ENCODE assay signal across 10 cellular contexts in genomic region chr15:41559239-41559488, GRCh38. TPM values are rescaled to one million over a fixed set of nuclear protein-coding genes. Genes with fewer than 3 reads are reported as not detected.
DNase-seq lines count a peak whose midpoint lies in the region; ATAC-seq and TF ChIP-seq lines count a peak whose summit lies in the region.
"Had no signal": no experiment of that assay in that cellular context is flagged by ENCODE, and none has a peak within 500 bp of the region (broad histone marks: within the 10 kb centered on the region; RNA-seq: fewer than 3 reads in every experiment).

No MANE protein-coding gene starts in this region.

- H3K4me2 ChIP-seq in mesendoderm (ENCODE audit: low read length): no peak overlapping the region

- no peak overlapping the region for H4K8ac ChIP-seq in mesendoderm (ENCODE audit: low read depth, low read length)

- no peak overlapping the region for H2AK5ac ChIP-seq in mesendoderm (ENCODE audit: low read length)

- H3K4ac ChIP-seq in mesendoderm (ENCODE audit: low read depth, low read length): peak overlapping the region; percentile 98

- H2BK120ac ChIP-seq in mesendoderm (ENCODE audit: low read depth, low read length): peak overlapping the region; percentile 62

- no peaks in the 10 kb centered on the region for H3K9me3 Mint-ChIP-seq in activated CD4-positive, alpha-beta T cell treated with anti-CD3 and anti-CD28 coated beads, Interleukin-2, amount 10 ng/mL, durations not matched to agents 24 days and 14 days
- no peaks in the 10 kb centered on the region for H3K9me3 Mint-ChIP-seq in activated CD4-positive, alpha-beta T cell treated with anti-CD3 and anti-CD28 coated beads, Interleukin-2, amount 10 ng/mL, durations not matched to agents 7 days and 5 days
- H3K9me3 Mint-ChIP-seq in activated T-helper 2 cell treated with anti-CD3 and anti-CD28 coated beads, Interferon-gamma antibody, Interleukin-2, Interleukin-4, amounts not matched to agents 10 μg/mL and 5 μg/mL and 100 μg/mL, durations not matched to agents 14 hours and 24 hours and 36 hours: no peaks in the 10 kb centered on the region
- H3K9me3 Mint-ChIP-seq: activated naive CD4-positive, alpha-beta T cell treated with anti-CD3 and anti-CD28 coated beads, Interleukin-2, amount 50 U/mL, for 24 hours; naive thymus-derived CD4-positive, alpha-beta T cell had no signal

- peak overlapping the region; percentile 82 for H3K9ac ChIP-seq in mesendoderm (ENCODE audit: low read length)

- H3K18ac ChIP-seq in mesendoderm (ENCODE audit: low read length): peak overlapping the region; percentile 99

- peak overlapping the region; percentile 61 for H3K4me3 ChIP-seq in mesendoderm (ENCODE audit: low read length)
- peak overlapping the region; percentile 61 to 76 (median 68) for H3K4me3 ChIP-seq in upper lobe of left lung

- TF ChIP-seq POLR2A in upper lobe of left lung (IDR thresholded peaks at IDR 0.05): no peak

- peaks cover 22% of the 10 kb centered on the region for H3K79me1 ChIP-seq in mesendoderm (ENCODE audit: low read length)

- peak overlapping the region; percentile 77 for H3K4me3 Mint-ChIP-seq in activated CD4-positive, alpha-beta T cell treated with anti-CD3 and anti-CD28 coated beads, Interleukin-2, amount 10 ng/mL, durations not matched to agents 24 days and 14 days
- H3K4me3 Mint-ChIP-seq in activated CD4-positive, alpha-beta T cell treated with anti-CD3 and anti-CD28 coated beads, Interleukin-2, amount 10 ng/mL, durations not matched to agents 7 days and 5 days: no peak overlapping the region
- no peak overlapping the region for H3K4me3 Mint-ChIP-seq in activated T-helper 2 cell treated with anti-CD3 and anti-CD28 coated beads, Interferon-gamma antibody, Interleukin-2, Interleukin-4, amounts not matched to agents 10 μg/mL and 5 μg/mL and 100 μg/mL, durations not matched to agents 14 hours and 24 hours and 36 hours (ENCODE audit: low read depth)

- intact Hi-C loops in activated CD4-positive, alpha-beta T cell treated with anti-CD3 and anti-CD28 coated beads, Interleukin-2, amount 10 ng/mL, durations not matched to agents 24 days and 14 days (cut with micrococcal nuclease): loop anchor here (2.0 kb wide), 1 partner anchor 26 kb away; no protein-coding TSS in a partner anchor
- intact Hi-C loops in activated T-helper 2 cell treated with anti-CD3 and anti-CD28 coated beads, Interferon-gamma antibody, Interleukin-2, Interleukin-4, amounts not matched to agents 10 μg/mL and 5 μg/mL and 100 μg/mL, durations not matched to agents 14 hours and 24 hours and 36 hours (cut with micrococcal nuclease): loop anchor here (5.0 kb wide), 2 partner anchors 213 to 253 kb away; partner anchors contain the start of gene MAPKBP1

- TF ChIP-seq EP300 in upper lobe of left lung (IDR thresholded peaks at IDR 0.05): no peak

- no peak overlapping the region for H3K23ac ChIP-seq in mesendoderm (ENCODE audit: low read length)

- WGBS in mesendoderm (ENCODE audit: extremely low coverage, insufficient coverage, low lambda C conversion rate): no CpG with 5 or more reads among the region's 35 CpGs
- no CpG with 5 or more reads among the region's 35 CpGs for WGBS in upper lobe of left lung, 2 donors

- H3K4me1 ChIP-seq in mesendoderm (ENCODE audit: control insufficient read depth, low read depth, low read length): peaks cover 28% of the 10 kb centered on the region
- H3K4me1 ChIP-seq in upper lobe of left lung: peaks cover 22 to 62% (median 39%) of the 10 kb centered on the region in 4 donors

- H3K9me3 ChIP-seq in upper lobe of left lung: no peaks in the 10 kb centered on the region

- peaks cover 50% of the 10 kb centered on the region for H3K27me3 Mint-ChIP-seq in activated CD4-positive, alpha-beta T cell treated with anti-CD3 and anti-CD28 coated beads, Interleukin-2, amount 10 ng/mL, durations not matched to agents 24 days and 14 days
- peaks cover 35% of the 10 kb centered on the region for H3K27me3 Mint-ChIP-seq in activated CD4-positive, alpha-beta T cell treated with anti-CD3 and anti-CD28 coated beads, Interleukin-2, amount 10 ng/mL, durations not matched to agents 7 days and 5 days
- H3K27me3 Mint-ChIP-seq in activated T-helper 2 cell treated with anti-CD3 and anti-CD28 coated beads, Interferon-gamma antibody, Interleukin-2, Interleukin-4, amounts not matched to agents 10 μg/mL and 5 μg/mL and 100 μg/mL, durations not matched to agents 14 hours and 24 hours and 36 hours (ENCODE audit: low read depth): peaks cover 39% of the 10 kb centered on the region

- peaks cover 3% of the 10 kb centered on the region for H3K36me3 ChIP-seq in mesendoderm (ENCODE audit: control insufficient read depth, insufficient read depth, low read length)
- no peaks in the 10 kb centered on the region for H3K36me3 ChIP-seq in upper lobe of left lung

- CTCF ChIA-PET in activated CD4-positive, alpha-beta T cell treated with anti-CD3 and anti-CD28 coated beads, Interleukin-2, amount 10 ng/mL, durations not matched to agents 7 days and 5 days (lab: Charles Lee): interaction anchor here (1.0 kb wide), 1 partner anchor 93 kb away, joined by 3 read pairs; no protein-coding TSS in a partner anchor

- peaks cover 22% of the 10 kb centered on the region for H3K4me1 Mint-ChIP-seq in activated CD4-positive, alpha-beta T cell treated with anti-CD3 and anti-CD28 coated beads, Interleukin-2, amount 10 ng/mL, durations not matched to agents 24 days and 14 days
- peaks cover 36% of the 10 kb centered on the region for H3K4me1 Mint-ChIP-seq in activated CD4-positive, alpha-beta T cell treated with anti-CD3 and anti-CD28 coated beads, Interleukin-2, amount 10 ng/mL, durations not matched to agents 7 days and 5 days
- H3K4me1 Mint-ChIP-seq in activated T-helper 2 cell treated with anti-CD3 and anti-CD28 coated beads, Interferon-gamma antibody, Interleukin-2, Interleukin-4, amounts not matched to agents 10 μg/mL and 5 μg/mL and 100 μg/mL, durations not matched to agents 14 hours and 24 hours and 36 hours (ENCODE audit: low read depth): peaks cover 20% of the 10 kb centered on the region

- no peak overlapping the region for H4K5ac ChIP-seq in mesendoderm (ENCODE audit: low read length)

- H3K27ac Mint-ChIP-seq in activated CD4-positive, alpha-beta T cell treated with anti-CD3 and anti-CD28 coated beads, Interleukin-2, amount 10 ng/mL, durations not matched to agents 24 days and 14 days: no peak overlapping the region
- H3K27ac Mint-ChIP-seq in activated CD4-positive, alpha-beta T cell treated with anti-CD3 and anti-CD28 coated beads, Interleukin-2, amount 10 ng/mL, durations not matched to agents 7 days and 5 days: no peak overlapping the region
- H3K27ac Mint-ChIP-seq in activated T-helper 2 cell treated with anti-CD3 and anti-CD28 coated beads, Interferon-gamma antibody, Interleukin-2, Interleukin-4, amounts not matched to agents 10 μg/mL and 5 μg/mL and 100 μg/mL, durations not matched to agents 14 hours and 24 hours and 36 hours: no peak overlapping the region
- H3K27ac Mint-ChIP-seq: activated naive CD4-positive, alpha-beta T cell treated with anti-CD3 and anti-CD28 coated beads, Interleukin-2, amount 50 U/mL, for 24 hours had no signal

- no peak for TF ChIP-seq CTCF in upper lobe of left lung (IDR thresholded peaks at IDR 0.05)

- no peaks in the 10 kb centered on the region for H3K27me3 ChIP-seq in mesendoderm (ENCODE audit: insufficient read depth, low read length, poor library complexity)
- peaks cover 0 to 2% (median 0%) of the 10 kb centered on the region in 4 donors for H3K27me3 ChIP-seq in upper lobe of left lung

- H3K79me2 ChIP-seq in mesendoderm (ENCODE audit: control insufficient read depth, insufficient read depth, low read length): peaks cover 19% of the 10 kb centered on the region

- H3K56ac ChIP-seq in mesendoderm (ENCODE audit: low read length): peak overlapping the region; percentile 93

- no peak for ATAC-seq in upper lobe of left lung (ENCODE audit: low FRiP score in 2 of 2)

- no peaks in the 10 kb centered on the region for H3K36me3 Mint-ChIP-seq in activated CD4-positive, alpha-beta T cell treated with anti-CD3 and anti-CD28 coated beads, Interleukin-2, amount 10 ng/mL, durations not matched to agents 24 days and 14 days (ENCODE audit: low read depth)
- no peaks in the 10 kb centered on the region for H3K36me3 Mint-ChIP-seq in activated CD4-positive, alpha-beta T cell treated with anti-CD3 and anti-CD28 coated beads, Interleukin-2, amount 10 ng/mL, durations not matched to agents 7 days and 5 days (ENCODE audit: low read depth)
- H3K36me3 Mint-ChIP-seq in activated T-helper 2 cell treated with anti-CD3 and anti-CD28 coated beads, Interferon-gamma antibody, Interleukin-2, Interleukin-4, amounts not matched to agents 10 μg/mL and 5 μg/mL and 100 μg/mL, durations not matched to agents 14 hours and 24 hours and 36 hours (ENCODE audit: low read depth): no peaks in the 10 kb centered on the region
- H3K36me3 Mint-ChIP-seq: activated naive CD4-positive, alpha-beta T cell treated with anti-CD3 and anti-CD28 coated beads, Interleukin-2, amount 50 U/mL, for 24 hours had no signal

- H3K27ac ChIP-seq in cingulate gyrus (ENCODE audit: low read depth, low read length) (peak overlapping the region; percentile 90), mesendoderm (ENCODE audit: low read depth, low read length) (peak overlapping the region; percentile 65), upper lobe of left lung (peak overlapping the region in 3 of 4 donors; percentile 17 to 84 (median 31))

- POLR2A ChIA-PET in activated CD4-positive, alpha-beta T cell treated with anti-CD3 and anti-CD28 coated beads, Interleukin-2, amount 10 ng/mL, durations not matched to agents 7 days and 5 days (lab: Charles Lee): no interaction called here

- DNase-seq in activated CD4-positive, alpha-beta T cell treated with anti-CD3 and anti-CD28 coated beads, Interleukin-2, amount 10 ng/mL, durations not matched to agents 24 days and 14 days: no peak
- DNase-seq in activated CD4-positive, alpha-beta T cell treated with anti-CD3 and anti-CD28 coated beads, Interleukin-2, amount 10 ng/mL, durations not matched to agents 7 days and 5 days: no peak
- DNase-seq in mesendoderm: no peak
- DNase-seq in upper lobe of left lung: no peak
- no peak for DNase-seq in NCI-H1930 (lab: John Stamatoyannopoulos, UW)
- DNase-seq in NOMO-1 treated with DMSO at 0.1 percent for 48 hours (lab: John Stamatoyannopoulos, UW; ENCODE audit: unreplicated experiment): no peak
- no peak for DNase-seq in activated T-helper 2 cell treated with anti-CD3 and anti-CD28 coated beads, Interferon-gamma antibody, Interleukin-2, Interleukin-4, amounts not matched to agents 10 μg/mL and 5 μg/mL and 100 μg/mL, durations not matched to agents 14 hours and 24 hours and 36 hours (ENCODE audit: low spot score)

- H2BK15ac ChIP-seq in mesendoderm (replicated peaks; ENCODE audit: low read depth): no peak overlapping the region

- no peak overlapping the region for H2BK5ac ChIP-seq in mesendoderm (ENCODE audit: low read length)

RNA-seq across cellular contexts. Expression of gene TYRO3, which starts 0.2 kb away (rescaled TPM):
- 4.2 and 6.2 TPM in 2 replicates for total RNA-seq in activated CD4-positive, alpha-beta T cell treated with anti-CD3 and anti-CD28 coated beads, Interleukin-2, amount 10 ng/mL, durations not matched to agents 24 days and 14 days
- total RNA-seq in activated CD4-positive, alpha-beta T cell treated with anti-CD3 and anti-CD28 coated beads, Interleukin-2, amount 10 ng/mL, durations not matched to agents 7 days and 5 days: 1 to 10 TPM; 1.1 to 1.9 TPM
- polyA plus RNA-seq in mesendoderm (2013, experiment 1 of 2): 38.3 TPM
- polyA plus RNA-seq in mesendoderm (2013, experiment 2 of 2): 37.8 TPM
- 10 to 100 TPM in 2 of 6 donors, 1 to 10 TPM in 4; 2.1 to 17.1 (median 9.0) TPM for total RNA-seq in upper lobe of left lung
- 4.0 and 6.8 TPM in 2 replicates for total RNA-seq in activated T-helper 2 cell treated with anti-CD3 and anti-CD28 coated beads, Interferon-gamma antibody, Interleukin-2, Interleukin-4, amounts not matched to agents 10 μg/mL and 5 μg/mL and 100 μg/mL, durations not matched to agents 14 hours and 24 hours and 36 hours
- polyA plus RNA-seq: naive thymus-derived CD4-positive, alpha-beta T cell had no signal

RNA-seq across cellular contexts. Expression of gene RPAP1, which starts 15.1 kb away (rescaled TPM):
- 56.5 and 61.3 TPM in 2 replicates for total RNA-seq in activated CD4-positive, alpha-beta T cell treated with anti-CD3 and anti-CD28 coated beads, Interleukin-2, amount 10 ng/mL, durations not matched to agents 24 days and 14 days
- 10 to 100 TPM; 33.8 to 36.3 TPM for total RNA-seq in activated CD4-positive, alpha-beta T cell treated with anti-CD3 and anti-CD28 coated beads, Interleukin-2, amount 10 ng/mL, durations not matched to agents 7 days and 5 days
- polyA plus RNA-seq in mesendoderm (2013, experiment 1 of 2): 37.7 TPM
- polyA plus RNA-seq in mesendoderm (2013, experiment 2 of 2): 34.9 TPM
- 10 to 100 TPM; 22.0 to 92.2 (median 33.2) TPM for total RNA-seq in upper lobe of left lung
- 60.1 and 66.6 TPM in 2 replicates for total RNA-seq in activated T-helper 2 cell treated with anti-CD3 and anti-CD28 coated beads, Interferon-gamma antibody, Interleukin-2, Interleukin-4, amounts not matched to agents 10 μg/mL and 5 μg/mL and 100 μg/mL, durations not matched to agents 14 hours and 24 hours and 36 hours

RNA-seq across cellular contexts. Expression of gene LTK, which starts 45.5 kb away (rescaled TPM):
- not detected in 2 replicates for total RNA-seq in activated CD4-positive, alpha-beta T cell treated with anti-CD3 and anti-CD28 coated beads, Interleukin-2, amount 10 ng/mL, durations not matched to agents 24 days and 14 days
- total RNA-seq in activated CD4-positive, alpha-beta T cell treated with anti-CD3 and anti-CD28 coated beads, Interleukin-2, amount 10 ng/mL, durations not matched to agents 7 days and 5 days: 1 to 10 TPM in 1 of 2 experiments, under 1 TPM in 1; 0.87 to 1.1 TPM
- 0.15 TPM for polyA plus RNA-seq in mesendoderm (2013, experiment 1 of 2)
- 0.14 TPM for polyA plus RNA-seq in mesendoderm (2013, experiment 2 of 2)
- 10 to 100 TPM in 2 of 6 donors, 1 to 10 TPM in 4; 2.2 to 23.0 (median 5.7) TPM for total RNA-seq in upper lobe of left lung
- total RNA-seq in activated T-helper 2 cell treated with anti-CD3 and anti-CD28 coated beads, Interferon-gamma antibody, Interleukin-2, Interleukin-4, amounts not matched to agents 10 μg/mL and 5 μg/mL and 100 μg/mL, durations not matched to agents 14 hours and 24 hours and 36 hours: 0.18 and 0.25 TPM in 2 replicates
- polyA plus RNA-seq: naive thymus-derived CD4-positive, alpha-beta T cell had no signal

Comparison
In these comparisons a context has a peak if more than half of its experiments do, and no peak if none do; other contexts are left out.
1. H3K27ac ChIP-seq: peak in every context shown above with its lines; median percentile 90 in cingulate gyrus; 65 in mesendoderm; 31 in upper lobe of left lung.